8 cellular contexts compared by ENCODE assay signal in the genomic region with DNA sequence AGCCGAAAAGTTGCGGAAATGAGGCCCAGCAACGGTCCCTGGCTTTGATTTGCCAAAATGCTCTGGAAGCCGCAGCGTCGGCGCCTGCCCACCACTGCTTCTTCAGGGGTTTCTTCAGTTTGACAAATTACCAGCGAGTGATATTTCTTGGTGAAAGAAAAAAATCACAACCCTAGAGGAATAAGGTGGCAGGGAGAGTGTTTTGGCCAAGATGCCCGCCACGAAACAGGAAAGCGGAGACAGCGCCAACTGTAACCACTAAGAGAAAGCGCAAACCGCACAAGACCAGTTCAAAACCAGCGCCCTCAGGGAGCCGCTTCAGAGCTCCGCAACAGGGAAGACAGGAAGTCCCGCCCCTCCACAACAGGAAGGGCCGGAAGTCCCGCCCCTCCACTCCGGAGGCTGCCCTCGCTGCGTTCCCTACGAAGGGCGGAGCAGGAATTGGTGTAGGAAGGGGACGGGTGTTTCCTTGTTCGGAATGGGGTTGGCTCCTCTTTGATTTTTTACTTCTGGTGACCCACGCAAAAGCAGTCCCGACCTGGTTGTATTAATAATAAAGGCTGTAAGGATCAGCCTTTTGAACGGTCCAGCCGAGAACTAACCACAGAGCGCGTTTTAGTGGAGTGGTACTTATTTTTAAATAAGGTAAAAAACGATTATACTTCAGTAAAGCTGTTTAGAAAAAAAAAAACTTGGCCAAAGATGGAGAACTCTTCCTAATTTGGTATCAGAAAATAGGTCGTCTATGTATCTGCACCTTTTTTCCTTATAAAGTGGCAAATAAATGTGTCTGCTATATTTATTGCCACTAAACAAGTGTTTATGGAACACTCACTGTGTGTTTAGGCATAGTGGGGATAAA. TPM values are rescaled to one million over a fixed set of nuclear protein-coding genes. Genes with fewer than 3 reads are reported as not detected.
DNase-seq lines count a peak whose midpoint lies in the region; ATAC-seq and TF ChIP-seq lines count a peak whose summit lies in the region.

A gene with protein sequence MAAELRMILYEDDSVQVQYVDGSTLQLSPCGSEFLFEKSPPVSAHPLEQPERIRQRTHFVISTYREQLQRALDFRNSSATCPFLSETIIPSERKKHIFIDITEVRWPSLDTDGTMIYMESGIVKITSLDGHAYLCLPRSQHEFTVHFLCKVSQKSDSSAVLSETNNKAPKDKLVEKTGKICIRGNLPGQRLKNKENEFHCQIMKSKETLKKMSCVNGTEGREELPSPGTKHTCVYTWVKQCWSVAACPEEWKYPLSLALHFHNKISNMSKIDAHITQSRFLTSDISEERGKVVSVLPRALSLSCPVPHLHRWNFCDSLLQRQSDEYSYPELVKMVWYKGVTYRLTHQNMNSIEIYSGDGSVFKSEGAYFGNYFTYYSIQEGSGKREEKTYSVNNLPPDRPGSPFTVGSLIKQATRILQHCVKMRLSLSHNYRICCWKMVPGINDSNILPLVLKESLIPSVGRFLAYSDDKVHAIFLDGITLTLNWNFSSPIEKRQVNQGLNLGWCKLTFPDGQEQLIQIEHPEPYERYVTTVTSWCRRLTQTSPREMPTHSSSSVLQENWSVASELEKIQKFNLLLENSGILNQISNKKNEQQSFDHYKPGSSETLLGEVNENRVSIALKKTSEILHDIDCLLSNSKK (minus strand): TSS at position 333 of the 862 bp plus-strand sequence. CDS start 5,809 bp downstream, outside the sequence.

- no peaks in the 10 kb centered on the region for H3K4me1 ChIP-seq in esophagus (ENCODE audit: control insufficient read depth in 2 of 2, insufficient read depth in 2 of 2, low read length in 1 of 2)
- peaks cover 4% of the 10 kb centered on the region for H3K4me1 ChIP-seq in mucosa of stomach (ENCODE audit: control insufficient read depth, insufficient read depth, low read length)

- H3K27ac ChIP-seq in esophagus (ENCODE audit: low read depth in 2 of 2, low read length in 1 of 2): peak within 1 kb of the TSS; percentile 91 to 92

- H3K4me3 ChIP-seq in esophagus (ENCODE audit: low read depth in 1 of 2, low read length in 2 of 2) (peak within 1 kb of the TSS; percentile 46 to 71), mucosa of stomach (ENCODE audit: low read length) (peak within 1 kb of the TSS; percentile 20)

- TF ChIP-seq RAD21 in Ishikawa (IDR thresholded peaks at IDR 0.05; ENCODE audit: low read depth): no peak

- H3K9ac ChIP-seq in mucosa of stomach (ENCODE audit: low read length): peak within 1 kb of the TSS; percentile 91

- H3K27me3 ChIP-seq in esophagus (ENCODE audit: control insufficient read depth in 1 of 2, insufficient read depth in 2 of 2, low read length in 2 of 2): no peaks in the 10 kb centered on the region
- no peaks in the 10 kb centered on the region for H3K27me3 ChIP-seq in mucosa of stomach (ENCODE audit: control insufficient read depth, insufficient read depth, low read length)

- H3K36me3 ChIP-seq in esophagus (ENCODE audit: control insufficient read depth in 2 of 2, insufficient read depth in 2 of 2, low read length in 1 of 2): no peaks in the 10 kb centered on the region
- no peaks in the 10 kb centered on the region for H3K36me3 ChIP-seq in mucosa of stomach (ENCODE audit: control insufficient read depth, insufficient read depth, low read length)

- peak; percentile 98 for ATAC-seq in GM21619 (IDR thresholded peaks at IDR 0.05; ENCODE audit: unreplicated experiment)

- DNase-seq in DMS153 treated with DMSO at 0.1 percent for 48 hours (lab: John Stamatoyannopoulos, UW; ENCODE audit: unreplicated experiment): peak; percentile 98
- DNase-seq in OCI-M2 (lab: John Stamatoyannopoulos, UW; ENCODE audit: unreplicated experiment): peak; percentile 81
- peak; percentile 95 for DNase-seq in activated T-cell treated with anti-CD3 and anti-CD28 coated beads, Interleukin-2, amount 50 U/mL, for 1 hour
- peak; percentile 99 for DNase-seq in stimulated activated CD8-positive, alpha-beta memory T cell treated with anti-CD3 and anti-CD28 coated beads, Interleukin-4, amount 100 ng/mL, for 48 hours

- no peak for TF ChIP-seq EP300 in Ishikawa (IDR thresholded peaks at IDR 0.05; ENCODE audit: borderline replicate concordance)

- WGBS in esophagus, 2 donors: 0% methylated on average over 35 of the region's 35 CpGs

- H3K9me3 ChIP-seq in esophagus (ENCODE audit: control insufficient read depth in 2 of 2, insufficient read depth in 1 of 2, low read depth in 1 of 2, low read length in 1 of 2): no peaks in the 10 kb centered on the region
- H3K9me3 ChIP-seq in mucosa of stomach (ENCODE audit: control insufficient read depth, low read length): no peaks in the 10 kb centered on the region

TF ChIP-seq in Ishikawa, 13 proteins besides CTCF, POLR2A, EP300 and RAD21:
- peak; percentile 55; the same call in 1 of the 2 replicates for TF ChIP-seq TCF12 (IDR thresholded peaks at IDR 0.05; ENCODE audit: low read depth)
- TF ChIP-seq EGR1 (IDR thresholded peaks at IDR 0.05): no peak
- TF ChIP-seq CEBPB (IDR thresholded peaks at IDR 0.05): no peak
- TF ChIP-seq, protein P1, sequence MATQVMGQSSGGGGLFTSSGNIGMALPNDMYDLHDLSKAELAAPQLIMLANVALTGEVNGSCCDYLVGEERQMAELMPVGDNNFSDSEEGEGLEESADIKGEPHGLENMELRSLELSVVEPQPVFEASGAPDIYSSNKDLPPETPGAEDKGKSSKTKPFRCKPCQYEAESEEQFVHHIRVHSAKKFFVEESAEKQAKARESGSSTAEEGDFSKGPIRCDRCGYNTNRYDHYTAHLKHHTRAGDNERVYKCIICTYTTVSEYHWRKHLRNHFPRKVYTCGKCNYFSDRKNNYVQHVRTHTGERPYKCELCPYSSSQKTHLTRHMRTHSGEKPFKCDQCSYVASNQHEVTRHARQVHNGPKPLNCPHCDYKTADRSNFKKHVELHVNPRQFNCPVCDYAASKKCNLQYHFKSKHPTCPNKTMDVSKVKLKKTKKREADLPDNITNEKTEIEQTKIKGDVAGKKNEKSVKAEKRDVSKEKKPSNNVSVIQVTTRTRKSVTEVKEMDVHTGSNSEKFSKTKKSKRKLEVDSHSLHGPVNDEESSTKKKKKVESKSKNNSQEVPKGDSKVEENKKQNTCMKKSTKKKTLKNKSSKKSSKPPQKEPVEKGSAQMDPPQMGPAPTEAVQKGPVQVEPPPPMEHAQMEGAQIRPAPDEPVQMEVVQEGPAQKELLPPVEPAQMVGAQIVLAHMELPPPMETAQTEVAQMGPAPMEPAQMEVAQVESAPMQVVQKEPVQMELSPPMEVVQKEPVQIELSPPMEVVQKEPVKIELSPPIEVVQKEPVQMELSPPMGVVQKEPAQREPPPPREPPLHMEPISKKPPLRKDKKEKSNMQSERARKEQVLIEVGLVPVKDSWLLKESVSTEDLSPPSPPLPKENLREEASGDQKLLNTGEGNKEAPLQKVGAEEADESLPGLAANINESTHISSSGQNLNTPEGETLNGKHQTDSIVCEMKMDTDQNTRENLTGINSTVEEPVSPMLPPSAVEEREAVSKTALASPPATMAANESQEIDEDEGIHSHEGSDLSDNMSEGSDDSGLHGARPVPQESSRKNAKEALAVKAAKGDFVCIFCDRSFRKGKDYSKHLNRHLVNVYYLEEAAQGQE (IDR thresholded peaks at IDR 0.05; ENCODE audit: low read depth): no peak
- TF ChIP-seq CREB1 (IDR thresholded peaks at IDR 0.05; ENCODE audit: low read depth): no peak; the same call in 1 of the 2 replicates
- TF ChIP-seq TEAD4 (IDR thresholded peaks at IDR 0.05): no peak
- TF ChIP-seq YY1 (IDR thresholded peaks at IDR 0.05; ENCODE audit: low read depth): no peak
- no peak for TF ChIP-seq ZBTB7A (IDR thresholded peaks at IDR 0.05; ENCODE audit: low read depth)
- no peak for TF ChIP-seq NFIC (IDR thresholded peaks at IDR 0.05)
- peak; percentile 65; the same call in 1 of the 2 replicates for TF ChIP-seq MAX (IDR thresholded peaks at IDR 0.05)
- TF ChIP-seq TAF1 (IDR thresholded peaks at IDR 0.05; ENCODE audit: low read depth): peak; percentile 88
- TF ChIP-seq USF1 (IDR thresholded peaks at IDR 0.05): no peak
- no peak for TF ChIP-seq FOXM1 (IDR thresholded peaks at IDR 0.05; ENCODE audit: borderline replicate concordance, low read depth)

RNA-seq across cellular contexts. Expression of the gene that starts here (rescaled TPM):
- polyA plus RNA-seq in esophagus: 1 to 10 TPM; 1.2 to 1.5 TPM

Comparison
In these comparisons a context has a peak if more than half of its experiments do, and no peak if none do; other contexts are left out.
1. Peak in every context shown above with its lines: DNase-seq, ATAC-seq, H3K4me3 ChIP-seq and H3K27ac ChIP-seq.